8 cellular contexts compared by ENCODE assay signal in the genomic region with DNA sequence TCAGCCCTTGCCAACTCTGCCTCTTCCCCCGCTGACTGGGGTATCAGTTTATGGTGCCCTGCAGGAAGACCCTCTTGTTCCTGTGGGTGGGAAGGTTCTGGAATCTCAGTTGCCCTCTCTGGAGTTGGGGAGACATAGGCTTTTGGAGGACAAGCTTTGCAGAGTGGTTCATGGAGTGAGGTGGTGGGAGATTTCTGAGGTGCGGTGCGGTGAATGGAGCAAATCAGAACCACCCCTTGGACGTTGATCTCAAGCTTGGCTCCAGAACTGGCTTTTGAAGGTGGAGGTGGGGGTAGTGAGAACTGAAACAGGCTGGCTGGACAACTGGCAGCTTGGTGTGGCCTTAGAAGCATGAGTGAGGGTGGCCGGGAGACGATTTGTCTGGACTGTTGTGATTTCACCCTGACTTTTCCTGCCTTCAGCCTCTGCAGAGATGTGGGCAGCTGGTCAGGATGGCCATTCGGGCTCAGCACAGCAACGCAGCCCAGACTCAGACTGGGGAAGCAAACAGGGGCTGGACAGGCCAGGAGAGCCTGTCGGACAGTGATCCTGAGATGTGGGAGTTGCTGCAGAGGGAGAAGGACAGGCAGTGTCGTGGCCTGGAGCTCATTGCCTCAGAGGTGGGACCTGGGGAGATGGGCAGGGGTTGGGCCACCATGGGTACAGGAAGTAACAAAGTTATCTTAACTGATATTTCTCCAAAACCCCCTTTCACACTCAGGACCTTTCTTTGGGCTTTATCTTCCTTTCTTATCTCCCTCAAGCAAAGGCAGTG. TPM values are rescaled to one million over a fixed set of nuclear protein-coding genes. Genes with fewer than 3 reads are reported as not detected.
A peak's percentile ranks its signal among the peaks of the same experiment; 100 is the strongest.
DNase-seq lines count a peak whose midpoint lies in the region; ATAC-seq and TF ChIP-seq lines count a peak whose summit lies in the region.

No MANE protein-coding gene starts in this region.

- peaks cover 39% of the 10 kb centered on the region for H3K36me3 ChIP-seq in brain microvascular endothelial cell (replicated peaks)
- peaks cover 34% of the 10 kb centered on the region for H3K36me3 ChIP-seq in lower lobe of right lung
- peaks cover 3% of the 10 kb centered on the region for H3K36me3 ChIP-seq in urinary bladder (ENCODE audit: insufficient read depth)

- WGBS in urinary bladder: 43% methylated on average over 10 of the region's 10 CpGs

- TF ChIP-seq CTCF in brain microvascular endothelial cell (IDR thresholded peaks at IDR 0.05; ENCODE audit: low read depth, low read length, missing control alignments) (no peak), lower lobe of right lung (IDR thresholded peaks at IDR 0.05) (no peak)

- H3K4me1 ChIP-seq in lower lobe of right lung (peaks cover 36% of the 10 kb centered on the region), urinary bladder (ENCODE audit: insufficient read depth) (no peaks in the 10 kb centered on the region)

- in situ Hi-C loops in brain microvascular endothelial cell (cut with HindIII; ENCODE audit: low pct_ligation_motif_present, low sequenced_read_pairs): no loop called here

- H3K27me3 ChIP-seq in brain microvascular endothelial cell (replicated peaks): no peaks in the 10 kb centered on the region
- peaks cover 20% of the 10 kb centered on the region for H3K27me3 ChIP-seq in lower lobe of right lung (ENCODE audit: low read depth)

- H3K9me3 ChIP-seq in lower lobe of right lung: no peaks in the 10 kb centered on the region

- no peak for ATAC-seq in Right ventricle myocardium inferior
- ATAC-seq in lower lobe of right lung: no peak

- intact Hi-C loops in Right ventricle myocardium inferior (cut with DNase I) (no loop called here), cardiac septum (cut with DNase I) (no loop called here), lower lobe of right lung (cut with DNase I) (no loop called here)

- H3K27ac ChIP-seq in brain microvascular endothelial cell (peak overlapping the region; percentile 91), lower lobe of right lung (peak overlapping the region; percentile 61), urinary bladder (ENCODE audit: low read depth) (no peak overlapping the region)

- DNase-seq in Right ventricle myocardium inferior (ENCODE audit: missing footprints): peak; percentile 44
- DNase-seq in cardiac septum (ENCODE audit: low spot score): no peak
- no peak for DNase-seq in brain microvascular endothelial cell
- peak; percentile 32 for DNase-seq in lower lobe of right lung
- DNase-seq in 8988T: no peak
- DNase-seq in GM19238 (ENCODE audit: insufficient read length, low spot score): no peak
- DNase-seq in anterior cingulate cortex (lab: John Stamatoyannopoulos, UW): no peak

- H3K4me3 ChIP-seq in brain microvascular endothelial cell (ENCODE audit: low read depth, low read length) (peak overlapping the region; percentile 88), lower lobe of right lung (peak overlapping the region; percentile 58), urinary bladder (ENCODE audit: low read depth, low read length) (peak overlapping the region; percentile 57)

RNA-seq across cellular contexts. Expression of gene SHMT2, which starts 1.1 kb away (rescaled TPM):
- total RNA-seq in Right ventricle myocardium inferior (32.8 TPM), cardiac septum (38.8 TPM), lower lobe of right lung (66.6 TPM), urinary bladder (62.8 TPM)
- 69.8 TPM for polyA plus RNA-seq in urinary bladder

RNA-seq across cellular contexts. Expression of gene NXPH4, which starts 14.0 kb away (rescaled TPM):
- total RNA-seq in Right ventricle myocardium inferior (0.60 TPM), cardiac septum (20.0 TPM), lower lobe of right lung (not detected), urinary bladder (0.79 TPM)
- 0.28 TPM for polyA plus RNA-seq in urinary bladder

RNA-seq across cellular contexts. Expression of gene STAC3, which starts 20.4 kb away (rescaled TPM):
- total RNA-seq in Right ventricle myocardium inferior (1.2 TPM), cardiac septum (0.94 TPM), lower lobe of right lung (8.7 TPM), urinary bladder (13.5 TPM)
- 1.1 TPM for polyA plus RNA-seq in urinary bladder

Comparison
In these comparisons a context has a peak if more than half of its experiments do, and no peak if none do; other contexts are left out.
1. DNase-seq: peak in Right ventricle myocardium inferior (single experiment) and lower lobe of right lung (single experiment); none in cardiac septum (single experiment), brain microvascular endothelial cell (single experiment), 8988T (single experiment), GM19238 (single experiment) and anterior cingulate cortex (0 of 58).
2. RNA of gene NXPH4, which starts 14.0 kb away (total RNA-seq): 20.0 TPM in cardiac septum (single experiment); 0.79 TPM in urinary bladder (single experiment), 0.60 TPM in Right ventricle myocardium inferior (single experiment) and not detected in lower lobe of right lung (single experiment); every median in the first group is over 10 times any median in the second.
3. Peak in every context shown above with its lines, with median percentiles within 50 percentile points of each other: H3K4me3 ChIP-seq.